ENCODE assay signal across 17 cellular contexts in the genomic region with DNA sequence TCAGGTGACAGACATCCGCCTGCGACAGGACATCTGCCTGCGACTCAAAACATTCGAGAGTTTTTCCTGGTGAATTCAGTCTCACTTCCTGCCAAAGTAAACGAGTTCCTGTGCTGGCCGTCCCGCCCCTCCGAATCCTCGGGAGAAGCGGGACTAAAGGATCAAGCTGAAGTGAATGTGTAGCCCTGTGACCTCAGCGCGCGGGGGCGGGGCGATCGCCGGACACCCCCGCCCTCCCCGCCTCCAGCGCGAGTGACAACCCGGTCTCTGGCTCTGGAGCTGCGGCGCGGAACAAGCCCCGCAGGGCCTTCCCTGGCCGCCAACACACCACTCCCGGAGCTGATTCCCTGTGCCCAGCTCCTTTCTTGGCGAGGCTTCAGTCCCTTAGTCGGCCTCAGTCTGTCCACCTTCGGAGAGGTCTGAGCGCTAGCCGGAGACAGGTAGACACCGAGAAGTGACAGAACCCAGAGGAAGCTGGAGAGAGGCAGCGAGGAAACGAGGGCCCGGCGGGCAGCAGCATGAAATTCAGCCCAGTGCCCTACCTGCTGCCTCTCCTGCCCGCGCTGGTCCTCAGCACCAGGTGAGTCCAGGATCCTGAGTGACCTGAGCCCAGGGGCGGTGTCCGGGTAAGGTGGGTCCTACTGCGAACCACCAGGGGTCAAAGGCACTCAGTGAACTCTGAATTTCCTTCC.
A peak's percentile ranks its signal among the peaks of the same experiment; 100 is the strongest.
DNase-seq lines count a peak whose midpoint lies in the region; ATAC-seq, FAIRE-seq and TF ChIP-seq lines count a peak whose summit lies in the region.
"Had no signal": no experiment of that assay in that cellular context is flagged by ENCODE, and none has a peak within 500 bp of the region (broad histone marks: within the 10 kb centered on the region; RNA-seq: fewer than 3 reads in every experiment).

No MANE protein-coding gene starts in this region.

- H3K9me2 ChIP-seq in SK-N-SH = no peaks in the 10 kb centered on the region

- peak overlapping the region; percentile 31; the same call in 1 of the 2 replicates for H4K8ac ChIP-seq in H1 (ENCODE audit: extremely low read depth, insufficient read depth, low read length)

- no peak overlapping the region for H2AK5ac ChIP-seq in H1 (ENCODE audit: low read depth, low read length)

- no peaks in the 10 kb centered on the region for H3K36me3 ChIP-seq in SK-N-SH (replicated peaks in 1 of 2; ENCODE audit: control insufficient read depth in 1 of 2, insufficient read depth in 2 of 2, low read length in 1 of 2)
- no peaks in the 10 kb centered on the region for H3K36me3 ChIP-seq in H1 (ENCODE audit: control insufficient read depth in 2 of 4, insufficient read depth in 4 of 4, low read length in 3 of 4)
- H3K36me3 ChIP-seq in testis (ENCODE audit: low read depth, missing control alignments) = no peaks in the 10 kb centered on the region
- H3K36me3 ChIP-seq: SJCRH30 had no signal

- peak overlapping the region; percentile 48; the same call in 1 of the 2 replicates for H3K18ac ChIP-seq in H1 (ENCODE audit: extremely low read depth, low read length)

- POLR2A ChIA-PET in SK-N-SH (lab: Yijun Ruan, JAX) = no interaction called here
- POLR2A ChIA-PET in H1 (lab: Charles Lee; ENCODE audit: partially characterized antibody) = no interaction called here

- no peaks in the 10 kb centered on the region for H3F3A ChIP-seq in SK-N-SH (replicated peaks; ENCODE audit: insufficient read depth)

- H2BK120ac ChIP-seq in H1 (replicated peaks; ENCODE audit: low read depth, low read length) = no peak overlapping the region

- H3K4ac ChIP-seq in H1 (replicated peaks; ENCODE audit: insufficient read length, low read depth, low read length) = no peak overlapping the region

- H4K91ac ChIP-seq in H1 (replicated peaks; ENCODE audit: insufficient read length, low read length) = no peak overlapping the region

- H3K4me1 ChIP-seq in SK-N-SH (ENCODE audit: control insufficient read depth in 1 of 2, insufficient read depth in 2 of 2, low read depth in 1 of 2, low read length in 1 of 2) (no peaks in the 10 kb centered on the region), H1 (replicated peaks in 1 of 4; ENCODE audit: control insufficient read depth in 3 of 4, insufficient read depth in 4 of 4, low read length in 3 of 4) (0 out of 7 replicates have a peak, but pooled peaks cover 0 to 2% (median 0%) of the 10 kb centered on the region in 4 experiments), testis (no peaks in the 10 kb centered on the region)

- DNase-seq in SK-N-SH (peak; percentile 8), NCI-H146 treated with DMSO at 0.1 percent for 48 hours (lab: John Stamatoyannopoulos, UW; ENCODE audit: unreplicated experiment) (peak; percentile 7), H1 (ENCODE audit: low read depth in 1 of 2, low spot score in 2 of 2) (no peak), testis (peak; percentile 44), hepatic stellate cell (ENCODE audit: low spot score) (no peak)
- DNase-seq in activated naive CD4-positive, alpha-beta T cell treated with anti-CD3 and anti-CD28 coated beads, Interleukin-2, amount 50 U/mL, for 16 hours = no peak
- DNase-seq: C1 segment of cervical spinal cord, COR-L47, GDM1, GOT3, NCI-H1436, NCI-H345, NCI-H69, SJCRH30 had no signal

- H4K20me1 ChIP-seq in SK-N-SH (ENCODE audit: insufficient read depth) = no peaks in the 10 kb centered on the region
- H4K20me1 ChIP-seq in H1 (replicated peaks in 1 of 2; ENCODE audit: control insufficient read depth in 1 of 2, insufficient read depth in 2 of 2, low read length in 2 of 2) = no peaks in the 10 kb centered on the region

- no peak for FAIRE-seq in H1 (lab: Jason Lieb, UNC)
- FAIRE-seq: RCC 7860 had no signal

- no peak for TF ChIP-seq RAD21 in SK-N-SH (IDR thresholded peaks at IDR 0.05; ENCODE audit: low read length)
- no peak for TF ChIP-seq RAD21 in H1 (IDR thresholded peaks at IDR 0.05 in 1 of 2, conservative IDR thresholded peaks at IDR 0.05 in 1 of 2; ENCODE audit: low read depth in 2 of 2, low read length in 2 of 2)

- no peak for TF ChIP-seq CTCF in SK-N-SH (IDR thresholded peaks at IDR 0.05)
- TF ChIP-seq CTCF in H1 (IDR thresholded peaks at IDR 0.05; ENCODE audit: control extremely low read depth in 1 of 3, insufficient read depth in 1 of 3, low read depth in 1 of 3, low read length in 3 of 3) = no peak
- no peak for TF ChIP-seq CTCF in testis (IDR thresholded peaks at IDR 0.05)

- no peak overlapping the region for H3K56ac ChIP-seq in H1 (replicated peaks; ENCODE audit: insufficient read length, low read depth, low read length)

- H4K5ac ChIP-seq in H1 (ENCODE audit: insufficient read length, low read depth, low read length) = no peak overlapping the region

- TF ChIP-seq EP300 in SK-N-SH (IDR thresholded peaks at IDR 0.05; ENCODE audit: borderline replicate concordance in 1 of 2, low read depth in 1 of 2, low read length in 1 of 2) = no peak
- no peak for TF ChIP-seq EP300 in H1 (IDR thresholded peaks at IDR 0.05; ENCODE audit: borderline replicate concordance in 1 of 2, low read depth in 2 of 2, low read length in 2 of 2)

- no peak overlapping the region for H3K4me2 ChIP-seq in SK-N-SH
- H3K4me2 ChIP-seq in H1 (ENCODE audit: insufficient read depth in 1 of 2, low read depth in 2 of 2, low read length in 2 of 2) = no peak overlapping the region

- H3K9ac ChIP-seq in SK-N-SH (no peak overlapping the region), H1 (replicated peaks in 1 of 4; ENCODE audit: extremely low read depth in 1 of 4, low read depth in 3 of 4, low read length in 3 of 4) (no peak overlapping the region)

- CTCF ChIA-PET in SK-N-SH (lab: Yijun Ruan, JAX) = no interaction called here
- CTCF ChIA-PET in H1 (lab: Charles Lee; ENCODE audit: partially characterized antibody) = no interaction called here

- H2BK5ac ChIP-seq in H1 (ENCODE audit: low read depth, low read length) = no peak overlapping the region

- 0 out of 2 replicates have a peak overlapping the region, but pooled peaks have one; percentile 27 for H2BK12ac ChIP-seq in H1 (ENCODE audit: low read depth, low read length)

- H3K79me2 ChIP-seq in SK-N-SH (ENCODE audit: insufficient read depth) (no peaks in the 10 kb centered on the region), H1 (ENCODE audit: control insufficient read depth in 1 of 2, insufficient read depth in 2 of 2, low read length in 2 of 2) (no peaks in the 10 kb centered on the region)

- H3K79me1 ChIP-seq in H1 (ENCODE audit: low read depth, low read length) = no peaks in the 10 kb centered on the region

- no peak overlapping the region for H3K27ac ChIP-seq in SK-N-SH (ENCODE audit: low read depth in 2 of 2, low read length in 1 of 2)
- H3K27ac ChIP-seq in H1 (ENCODE audit: low read depth, low read length) = no peak overlapping the region
- H3K27ac ChIP-seq in testis = no peak overlapping the region
- H3K27ac ChIP-seq: SJCRH30 had no signal

- H2AFZ ChIP-seq in SK-N-SH (ENCODE audit: low read depth) (no peak overlapping the region), H1 (ENCODE audit: low read length) (0 out of 2 replicates have a peak overlapping the region, but pooled peaks have one; percentile 12)

- H2BK20ac ChIP-seq in H1 (ENCODE audit: low read length) = no peak overlapping the region

- H3K23ac ChIP-seq in H1 (ENCODE audit: insufficient read length) = no peak overlapping the region

- no peak overlapping the region for H3K14ac ChIP-seq in H1 (ENCODE audit: insufficient read length)

- H3K27me3 ChIP-seq in SK-N-SH (ENCODE audit: insufficient read depth) = no peaks in the 10 kb centered on the region
- H3K27me3 ChIP-seq in H1 (replicated peaks in 1 of 4; ENCODE audit: control insufficient read depth in 3 of 4, extremely low read depth in 1 of 4, insufficient read depth in 3 of 4, low read length in 3 of 4) = no peaks in the 10 kb centered on the region
- H3K27me3 ChIP-seq in testis = no peaks in the 10 kb centered on the region
- H3K27me3 ChIP-seq: SJCRH30 had no signal

- ATAC-seq in SK-N-SH treated with all-trans-retinoic acid at 6 μM for 48 hours = no peak
- no peak for ATAC-seq in GM18520 (IDR thresholded peaks at IDR 0.05; ENCODE audit: unreplicated experiment)

- H2BK15ac ChIP-seq in H1 (ENCODE audit: low read length) = no peak overlapping the region

- TF ChIP-seq POLR2A in H1 (IDR thresholded peaks at IDR 0.05; ENCODE audit: control extremely low read depth in 1 of 2, low read depth in 2 of 2, low read length in 2 of 2) = no peak
- no peak for TF ChIP-seq POLR2A in testis (IDR thresholded peaks at IDR 0.05)

- H3K9me3 ChIP-seq in SK-N-SH (no peaks in the 10 kb centered on the region), H1 (ENCODE audit: insufficient read depth in 2 of 2, low read depth in 1 of 2, low read length in 1 of 2) (no peaks in the 10 kb centered on the region; a peak in 1 of 4 replicates), testis (no peaks in the 10 kb centered on the region)
- H3K9me3 ChIP-seq: SJCRH30 had no signal

- no peaks in the 10 kb centered on the region for H3K23me2 ChIP-seq in H1 (ENCODE audit: low read depth, low read length)

- 92% methylated on average over 40 of the region's 43 CpGs for WGBS in SK-N-SH (ENCODE audit: low lambda C conversion rate)
- WGBS in H1 (ENCODE audit: extremely low coverage in 1 of 2, insufficient coverage in 1 of 2, insufficient read length in 1 of 2, insufficient replicate concordance in 2 of 2, low coverage in 1 of 2, low lambda C conversion rate in 2 of 2, missing lambda C conversion rate in 1 of 2), 2 experiments = 96% methylated on average over 36 of the region's 43 CpGs; no CpG with 5 or more reads in 1 of the 2 experiments
- WGBS in testis, 2 donors = 61 to 76% methylated on average over 37 to 43 of the region's 43 CpGs

- intact Hi-C loops in testis (cut with DNase I; ENCODE audit: low total_unique reads) = no loop called here

- H3K4me3 ChIP-seq in SK-N-SH (ENCODE audit: low read depth in 2 of 2, low read length in 1 of 2) (no peak overlapping the region), H1 (ENCODE audit: extremely low read depth in 1 of 4, insufficient read depth in 2 of 4, low read depth in 3 of 4, low read length in 4 of 4) (no peak overlapping the region), testis (peak overlapping the region; percentile 0 to 45)
- H3K4me3 ChIP-seq: SJCRH30 had no signal

TF ChIP-seq in SK-N-SH treated with all-trans-retinoic acid at 6 μM for 48 hours, 23 proteins besides CTCF, POLR2A, EP300 and RAD21 (continues in another document):
- TF ChIP-seq RARB (CRISPR knock-in tag; IDR thresholded peaks at IDR 0.05) = no peak

TF ChIP-seq in H1, 55 proteins besides CTCF, POLR2A, EP300 and RAD21:
- TF ChIP-seq CHD2 (IDR thresholded peaks at IDR 0.05; ENCODE audit: low read length) (no peak), RXRA (IDR thresholded peaks at IDR 0.05; ENCODE audit: insufficient read depth, low read depth, low read length) (no peak)
- TF ChIP-seq, protein P1, sequence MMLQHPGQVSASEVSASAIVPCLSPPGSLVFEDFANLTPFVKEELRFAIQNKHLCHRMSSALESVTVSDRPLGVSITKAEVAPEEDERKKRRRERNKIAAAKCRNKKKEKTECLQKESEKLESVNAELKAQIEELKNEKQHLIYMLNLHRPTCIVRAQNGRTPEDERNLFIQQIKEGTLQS (IDR thresholded peaks at IDR 0.05; ENCODE audit: insufficient read depth, low read depth, low read length) = no peak

Comparison
In these comparisons a context has a peak if more than half of its experiments do, and no peak if none do; other contexts are left out.
1. DNase-seq: peak in SK-N-SH (single experiment), NCI-H146 treated with DMSO at 0.1 percent for 48 hours (single experiment) and testis (single experiment); none in H1 (0 of 2), activated naive CD4-positive, alpha-beta T cell treated with anti-CD3 and anti-CD28 coated beads, Interleukin-2, amount 50 U/mL, for 16 hours (single experiment) and hepatic stellate cell (single experiment).
2. H3K4me3 ChIP-seq: peak in testis (2 of 2); none in SK-N-SH (0 of 2) and H1 (0 of 4).